In the genomic region with DNA sequence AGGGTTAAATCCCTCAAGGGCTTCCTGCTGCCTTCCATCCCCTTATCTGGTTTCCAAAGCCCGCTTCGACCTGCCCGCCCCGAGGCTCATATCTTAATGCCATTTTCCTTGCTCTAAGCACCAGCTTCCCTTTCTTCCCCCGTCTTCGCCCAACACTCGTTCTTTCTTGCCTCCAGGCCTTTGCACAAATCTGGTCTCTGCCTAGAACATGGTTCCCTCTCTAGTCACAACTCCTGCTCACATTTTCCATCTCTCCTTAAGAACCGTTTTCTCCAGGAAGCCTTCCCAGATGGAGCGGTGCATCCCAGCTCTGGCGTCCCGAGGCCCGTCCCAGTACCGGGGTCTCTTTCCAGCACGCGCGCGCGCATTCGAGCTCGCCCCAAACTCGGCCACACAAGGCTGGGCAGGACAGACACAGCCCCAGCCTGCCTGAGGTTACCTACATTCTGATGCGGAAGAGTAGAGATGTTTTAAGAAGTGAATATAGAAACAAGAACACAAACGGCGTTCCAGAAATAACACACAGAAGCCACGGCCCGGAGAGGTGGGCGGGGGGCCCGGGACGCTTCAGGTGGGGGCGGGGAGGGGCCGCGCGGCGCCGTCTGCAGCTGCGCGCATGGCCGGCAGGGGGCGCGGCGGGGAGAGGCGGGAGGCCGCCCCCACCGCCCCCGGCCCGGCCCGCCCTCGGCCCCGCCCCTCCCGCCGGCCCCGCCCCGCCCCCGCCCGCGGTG, we compare ENCODE assay signal across 8 cellular contexts. TPM values are rescaled to one million over a fixed set of nuclear protein-coding genes. Genes with fewer than 3 reads are reported as not detected.
DNase-seq lines count a peak whose midpoint lies in the region; ATAC-seq and TF ChIP-seq lines count a peak whose summit lies in the region.

A gene with protein sequence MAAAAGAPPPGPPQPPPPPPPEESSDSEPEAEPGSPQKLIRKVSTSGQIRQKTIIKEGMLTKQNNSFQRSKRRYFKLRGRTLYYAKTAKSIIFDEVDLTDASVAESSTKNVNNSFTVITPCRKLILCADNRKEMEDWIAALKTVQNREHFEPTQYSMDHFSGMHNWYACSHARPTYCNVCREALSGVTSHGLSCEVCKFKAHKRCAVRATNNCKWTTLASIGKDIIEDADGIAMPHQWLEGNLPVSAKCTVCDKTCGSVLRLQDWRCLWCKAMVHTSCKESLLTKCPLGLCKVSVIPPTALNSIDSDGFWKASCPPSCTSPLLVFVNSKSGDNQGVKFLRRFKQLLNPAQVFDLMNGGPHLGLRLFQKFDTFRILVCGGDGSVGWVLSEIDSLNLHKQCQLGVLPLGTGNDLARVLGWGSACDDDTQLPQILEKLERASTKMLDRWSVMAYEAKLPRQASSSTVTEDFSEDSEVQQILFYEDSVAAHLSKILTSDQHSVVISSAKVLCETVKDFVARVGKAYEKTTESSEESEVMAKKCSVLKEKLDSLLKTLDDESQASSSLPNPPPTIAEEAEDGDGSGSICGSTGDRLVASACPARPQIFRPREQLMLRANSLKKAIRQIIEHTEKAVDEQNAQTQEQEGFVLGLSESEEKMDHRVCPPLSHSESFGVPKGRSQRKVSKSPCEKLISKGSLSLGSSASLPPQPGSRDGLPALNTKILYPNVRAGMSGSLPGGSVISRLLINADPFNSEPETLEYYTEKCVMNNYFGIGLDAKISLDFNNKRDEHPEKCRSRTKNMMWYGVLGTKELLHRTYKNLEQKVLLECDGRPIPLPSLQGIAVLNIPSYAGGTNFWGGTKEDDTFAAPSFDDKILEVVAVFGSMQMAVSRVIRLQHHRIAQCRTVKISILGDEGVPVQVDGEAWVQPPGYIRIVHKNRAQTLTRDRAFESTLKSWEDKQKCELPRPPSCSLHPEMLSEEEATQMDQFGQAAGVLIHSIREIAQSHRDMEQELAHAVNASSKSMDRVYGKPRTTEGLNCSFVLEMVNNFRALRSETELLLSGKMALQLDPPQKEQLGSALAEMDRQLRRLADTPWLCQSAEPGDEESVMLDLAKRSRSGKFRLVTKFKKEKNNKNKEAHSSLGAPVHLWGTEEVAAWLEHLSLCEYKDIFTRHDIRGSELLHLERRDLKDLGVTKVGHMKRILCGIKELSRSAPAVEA (plus strand): TSS at position 726 of the 731 bp plus-strand sequence. CDS start 25 bp downstream, outside the sequence.

- H3K27me3 Mint-ChIP-seq in Calu3 (ENCODE audit: unreplicated experiment) = no peaks in the 10 kb centered on the region
- H3K27me3 Mint-ChIP-seq in progenitor cell of endocrine pancreas = peaks cover 16% of the 10 kb centered on the region

- no TSS peak for BruUV-seq in Calu3 (replicated peaks; lab: Mats Ljungman, UMichigan)

- peak within 1 kb of the TSS; percentile 88 for H3K4me3 ChIP-seq in HUES6 (ENCODE audit: low read depth, low read length)
- peak within 1 kb of the TSS; percentile 90 for H3K4me3 ChIP-seq in SK-N-MC
- H3K4me3 ChIP-seq in cardiac muscle cell = peak within 1 kb of the TSS; percentile 90
- peak within 1 kb of the TSS; percentile 68 for H3K4me3 ChIP-seq in upper lobe of right lung

- TF ChIP-seq CTCF in Calu3 (IDR thresholded peaks at IDR 0.05; ENCODE audit: unreplicated experiment) (peak; percentile 28), cardiac muscle cell (IDR thresholded peaks at IDR 0.05; ENCODE audit: low read depth, low read length) (peak; percentile 8), progenitor cell of endocrine pancreas (IDR thresholded peaks at IDR 0.05; ENCODE audit: unreplicated experiment) (peak; percentile 32), upper lobe of right lung (IDR thresholded peaks at IDR 0.05) (no peak)

- peak within 1 kb of the TSS; percentile 77 for H3K4me3 Mint-ChIP-seq in Calu3 (ENCODE audit: low read depth, unreplicated experiment)
- H3K4me3 Mint-ChIP-seq in progenitor cell of endocrine pancreas (ENCODE audit: low read depth) = peak within 1 kb of the TSS; percentile 91

- H3K9me3 ChIP-seq in HUES6 (ENCODE audit: control insufficient read depth, insufficient read depth, low read depth, low read length) (peaks cover 5% of the 10 kb centered on the region; the same call in 1 of the 2 replicates), SK-N-MC (ENCODE audit: low read depth, low read length) (no peaks in the 10 kb centered on the region), cardiac muscle cell (ENCODE audit: low read depth) (no peaks in the 10 kb centered on the region), upper lobe of right lung (no peaks in the 10 kb centered on the region)

- H3K27me3 ChIP-seq in HUES6 (ENCODE audit: control insufficient read depth, insufficient read depth, low read length) (peaks cover 16% of the 10 kb centered on the region), cardiac muscle cell (peaks cover 2% of the 10 kb centered on the region), upper lobe of right lung (no peaks in the 10 kb centered on the region)

- peak; percentile 61 for DNase-seq in Calu3
- DNase-seq in SK-N-MC (ENCODE audit: low read depth, low spot score) = no peak
- peak; percentile 61 to 75 for DNase-seq in activated naive CD4-positive, alpha-beta T cell treated with anti-CD3 and anti-CD28 coated beads, Interleukin-2, amount 50 U/mL, for 72 hours (ENCODE audit: low spot score in 2 of 2)
- DNase-seq in cardiac muscle cell (ENCODE audit: low read depth in 1 of 2, low spot score in 1 of 2) = peak; percentile 64 to 83
- peak; percentile 69 for DNase-seq in progenitor cell of endocrine pancreas (ENCODE audit: low spot score, unreplicated experiment)
- DNase-seq in upper lobe of right lung = peak; percentile 85

- H3K9me3 Mint-ChIP-seq in Calu3 (ENCODE audit: low read depth, unreplicated experiment) (no peaks in the 10 kb centered on the region), progenitor cell of endocrine pancreas (ENCODE audit: low read depth) (no peaks in the 10 kb centered on the region)
- H3K9me3 Mint-ChIP-seq in activated naive CD4-positive, alpha-beta T cell treated with anti-CD3 and anti-CD28 coated beads, Interleukin-2, amount 50 U/mL, for 72 hours = no peaks in the 10 kb centered on the region

- peak; percentile 48 for ATAC-seq in GM19463 (IDR thresholded peaks at IDR 0.05; ENCODE audit: unreplicated experiment)
- peak; percentile 68 to 80 for ATAC-seq in activated naive CD4-positive, alpha-beta T cell treated with anti-CD3 and anti-CD28 coated beads, Interleukin-2, amount 50 U/mL, for 72 hours
- ATAC-seq in upper lobe of right lung = peak; percentile 95

- peak within 1 kb of the TSS; percentile 75 for H3K9ac ChIP-seq in HUES6 (ENCODE audit: low read length)
- peak within 1 kb of the TSS; percentile 87 for H3K9ac ChIP-seq in SK-N-MC (ENCODE audit: insufficient read length)

- H3K36me3 ChIP-seq in HUES6 (ENCODE audit: control insufficient read depth, insufficient read depth, low read length) (no peaks in the 10 kb centered on the region), SK-N-MC (ENCODE audit: insufficient read depth, low read length) (peaks cover 32% of the 10 kb centered on the region), cardiac muscle cell (no peaks in the 10 kb centered on the region), upper lobe of right lung (no peaks in the 10 kb centered on the region)

- peaks cover 66% of the 10 kb centered on the region for H3K4me1 Mint-ChIP-seq in Calu3 (ENCODE audit: low read depth, unreplicated experiment)
- H3K4me1 Mint-ChIP-seq in progenitor cell of endocrine pancreas (ENCODE audit: low read depth) = peaks cover 27% of the 10 kb centered on the region

- intact Hi-C loops in Calu3 (cut with micrococcal nuclease; ENCODE audit: unreplicated experiment) (no loop called here), upper lobe of right lung (cut with DNase I) (loop anchor here (10.0 kb wide), 1 partner anchor 91 kb away; no protein-coding TSS in a partner anchor)

- H3K27ac ChIP-seq in HUES6 (ENCODE audit: low read depth, low read length) (no peak within 1 kb of the TSS), SK-N-MC (peak within 1 kb of the TSS; percentile 86), cardiac muscle cell (peak within 1 kb of the TSS; percentile 53), upper lobe of right lung (peak within 1 kb of the TSS; percentile 51)

- H3K4me1 ChIP-seq in HUES6 (ENCODE audit: control insufficient read depth, insufficient read depth, low read length) = peaks cover 19% of the 10 kb centered on the region; the same call in 1 of the 2 replicates
- H3K4me1 ChIP-seq in cardiac muscle cell (ENCODE audit: low read depth) = peaks cover 18% of the 10 kb centered on the region
- H3K4me1 ChIP-seq in upper lobe of right lung = peaks cover 17% of the 10 kb centered on the region

- peaks cover 34% of the 10 kb centered on the region for H3K36me3 Mint-ChIP-seq in Calu3 (ENCODE audit: insufficient read depth, unreplicated experiment)
- H3K36me3 Mint-ChIP-seq in activated naive CD4-positive, alpha-beta T cell treated with anti-CD3 and anti-CD28 coated beads, Interleukin-2, amount 50 U/mL, for 72 hours = peaks cover 26 to 27% of the 10 kb centered on the region in 2 donors
- H3K36me3 Mint-ChIP-seq in progenitor cell of endocrine pancreas (ENCODE audit: insufficient read depth) = peaks cover 2% of the 10 kb centered on the region

- CTCF ChIA-PET in Calu3 (lab: Charles Lee) = no interaction called here

- H3K27ac Mint-ChIP-seq in Calu3 (ENCODE audit: unreplicated experiment) (peak within 1 kb of the TSS; percentile 69), progenitor cell of endocrine pancreas (peak within 1 kb of the TSS; percentile 93)
- H3K27ac Mint-ChIP-seq in activated naive CD4-positive, alpha-beta T cell treated with anti-CD3 and anti-CD28 coated beads, Interleukin-2, amount 50 U/mL, for 72 hours = peak within 1 kb of the TSS; percentile 86 to 96

RNA-seq across cellular contexts. Expression of the gene that starts here (rescaled TPM):
- total RNA-seq in Calu3 (2022) = 26.5 and 28.4 TPM in 2 replicates
- 10 to 100 TPM; 63.2 to 94.8 TPM for total RNA-seq in activated naive CD4-positive, alpha-beta T cell treated with anti-CD3 and anti-CD28 coated beads, Interleukin-2, amount 50 U/mL, for 72 hours
- total RNA-seq in cardiac muscle cell = 21.3 and 40.0 TPM in 2 replicates
- 21.0 and 44.5 TPM in 2 replicates for polyA plus RNA-seq in cardiac muscle cell
- total RNA-seq in progenitor cell of endocrine pancreas = 49.5 and 55.1 TPM in 2 replicates
- total RNA-seq in upper lobe of right lung = 86.7 TPM
